ENCODE assay signal across 1 cellular context in genomic region chr6:169738972-169739529, GRCh38.
TF ChIP-seq lines count a peak whose summit lies in the region.

No MANE protein-coding gene starts in this region.

TF ChIP-seq in GM23338, 12 proteins besides CTCF, POLR2A, EP300 and RAD21 (continued from another document):
- TF ChIP-seq ZNF462 (CRISPR knock-in tag; IDR thresholded peaks at IDR 0.05) (no peak), POLR2AphosphoS5 (IDR thresholded peaks at IDR 0.05; ENCODE audit: low read depth) (no peak), JUNB (IDR thresholded peaks at IDR 0.05; ENCODE audit: unreplicated experiment) (no peak), CREB1 (CRISPR knock-in tag; IDR thresholded peaks at IDR 0.05; ENCODE audit: low read depth) (no peak), EZH2phosphoT487 (IDR thresholded peaks at IDR 0.05; ENCODE audit: unreplicated experiment) (no peak), EZH2 (IDR thresholded peaks at IDR 0.05; ENCODE audit: low read depth, unreplicated experiment) (no peak), ETS1 (IDR thresholded peaks at IDR 0.05) (no peak), ZNF331 (CRISPR knock-in tag; IDR thresholded peaks at IDR 0.05; ENCODE audit: low read depth) (no peak), ZNF114 (CRISPR knock-in tag; IDR thresholded peaks at IDR 0.05) (no peak)
TF ChIP-seq in GM23338: peak in this region for 0.
